Comparison of ENCODE assay signal across 23 cellular contexts in the genomic region with DNA sequence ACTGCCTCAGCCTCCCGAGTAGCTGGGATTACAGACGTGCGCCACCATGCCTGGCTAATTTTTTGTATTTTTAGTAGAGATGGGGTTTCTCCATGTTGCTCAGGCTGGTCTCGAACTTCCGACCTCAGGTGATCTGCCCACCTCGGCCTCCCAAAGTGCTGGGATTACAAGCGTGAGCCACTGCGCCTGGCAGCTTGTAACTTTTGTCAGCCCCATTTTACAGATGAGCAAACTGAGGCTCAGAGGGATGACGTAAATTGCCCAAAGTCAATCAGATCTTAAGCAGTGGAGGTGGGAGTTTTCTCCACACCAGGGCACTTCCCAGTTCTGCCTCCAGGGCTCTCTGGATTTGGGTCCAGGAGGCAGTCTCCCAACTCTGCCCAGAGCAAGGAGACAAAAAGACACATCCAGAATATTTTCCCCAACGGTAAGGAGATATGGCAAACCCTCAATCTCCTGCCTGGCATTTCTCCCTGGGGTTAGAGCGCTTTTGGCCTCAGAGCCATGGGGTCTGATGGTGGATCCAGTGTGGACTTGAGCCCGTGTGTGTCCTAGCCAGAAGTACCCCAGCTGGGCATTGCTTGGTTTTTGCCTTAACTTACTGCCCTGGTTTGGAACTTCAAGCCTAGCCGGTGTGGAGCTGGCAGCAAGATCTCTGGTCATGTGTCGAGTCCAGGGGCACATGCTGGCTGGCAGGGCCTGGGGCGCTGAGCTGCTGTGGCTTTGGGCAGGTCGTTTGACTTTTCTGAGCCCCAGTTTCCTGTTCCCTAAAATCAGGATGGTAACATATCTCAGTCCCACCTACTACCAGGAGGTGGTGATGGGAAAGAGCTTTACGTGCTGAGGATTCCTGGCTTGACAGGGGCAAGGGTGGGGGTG.
"Had no signal": no experiment of that assay in that cellular context is flagged by ENCODE, and none has a peak within 500 bp of the region (broad histone marks: within the 10 kb centered on the region; RNA-seq: fewer than 3 reads in every experiment).

No MANE protein-coding gene starts in this region.

- H3K9me3 ChIP-seq: left ventricle myocardium inferior, prostate gland, right atrium auricular region, tibial artery, uterus had no signal

- H3K27ac ChIP-seq: left ventricle myocardium inferior, prostate gland, right atrium auricular region, tibial artery, uterus had no signal

- H3K27me3 ChIP-seq: uterus had no signal

- H3K27ac Mint-ChIP-seq: activated B cell treated with CpG ODN at 0.5 μM for 24 hours; activated CD4-positive, alpha-beta memory T cell treated with anti-CD3 and anti-CD28 coated beads for 36 hours; activated naive CD8-positive, alpha-beta T cell; activated T-helper 1 cell treated with anti-CD3 and anti-CD28 coated beads, Interleukin-12 subunit alpha, Interleukin-12 subunit beta, Interleukin-2, Interleukin-4 antibody, amounts not matched to agents 30 ng/mL and 10 ng/mL and 1 ng/mL, durations not matched to agents 14 hours and 24 hours and 36 hours; nephron progenitor cell had no signal

- H3K4me3 ChIP-seq: left ventricle myocardium inferior, prostate gland, right atrium auricular region, tibial artery, uterus had no signal

- H3K9me3 Mint-ChIP-seq: activated B cell treated with CpG ODN at 0.5 μM for 24 hours; activated CD4-positive, alpha-beta memory T cell treated with anti-CD3 and anti-CD28 coated beads for 36 hours; activated T-helper 1 cell treated with anti-CD3 and anti-CD28 coated beads, Interleukin-12 subunit alpha, Interleukin-12 subunit beta, Interleukin-2, Interleukin-4 antibody, amounts not matched to agents 30 ng/mL and 10 ng/mL and 1 ng/mL, durations not matched to agents 14 hours and 24 hours and 36 hours; nephron progenitor cell had no signal

- DNase-seq: activated B cell treated with CpG ODN at 0.5 μM for 24 hours; activated CD4-positive, alpha-beta memory T cell treated with anti-CD3 and anti-CD28 coated beads for 36 hours; activated CD4-positive, alpha-beta T cell treated with anti-CD3 and anti-CD28 coated beads for 4 hours; activated T-cell treated with anti-CD3 and anti-CD28 coated beads for 4 hours; amniotic stem cell; caudate nucleus; dorsolateral prefrontal cortex; head of caudate nucleus; kidney; left ventricle myocardium inferior; mammary epithelial cell; nephron progenitor cell; stimulated activated naive CD8-positive, alpha-beta T cell treated with anti-CD3 and anti-CD28 coated beads, Interleukin-15, Interleukin-2, amounts not matched to agents 100 U/mL and 50 U/mL, for 24 hours; substantia nigra; tibial artery; uterus had no signal

- H3K36me3 Mint-ChIP-seq: activated CD4-positive, alpha-beta memory T cell treated with anti-CD3 and anti-CD28 coated beads for 36 hours; activated naive CD8-positive, alpha-beta T cell had no signal

- FAIRE-seq: colon, endometrium, frontal cortex, kidney had no signal

- H3K36me3 ChIP-seq: left ventricle myocardium inferior, prostate gland, right atrium auricular region, tibial artery, uterus had no signal

- H3K4me3 Mint-ChIP-seq: activated B cell treated with CpG ODN at 0.5 μM for 24 hours; activated CD4-positive, alpha-beta memory T cell treated with anti-CD3 and anti-CD28 coated beads for 36 hours; activated naive CD8-positive, alpha-beta T cell; activated T-helper 1 cell treated with anti-CD3 and anti-CD28 coated beads, Interleukin-12 subunit alpha, Interleukin-12 subunit beta, Interleukin-2, Interleukin-4 antibody, amounts not matched to agents 30 ng/mL and 10 ng/mL and 1 ng/mL, durations not matched to agents 14 hours and 24 hours and 36 hours; nephron progenitor cell had no signal

- ATAC-seq: stimulated activated naive CD8-positive, alpha-beta T cell treated with anti-CD3 and anti-CD28 coated beads, Interleukin-15, Interleukin-2, amounts not matched to agents 100 U/mL and 50 U/mL, for 24 hours had no signal
